In the genomic region with DNA sequence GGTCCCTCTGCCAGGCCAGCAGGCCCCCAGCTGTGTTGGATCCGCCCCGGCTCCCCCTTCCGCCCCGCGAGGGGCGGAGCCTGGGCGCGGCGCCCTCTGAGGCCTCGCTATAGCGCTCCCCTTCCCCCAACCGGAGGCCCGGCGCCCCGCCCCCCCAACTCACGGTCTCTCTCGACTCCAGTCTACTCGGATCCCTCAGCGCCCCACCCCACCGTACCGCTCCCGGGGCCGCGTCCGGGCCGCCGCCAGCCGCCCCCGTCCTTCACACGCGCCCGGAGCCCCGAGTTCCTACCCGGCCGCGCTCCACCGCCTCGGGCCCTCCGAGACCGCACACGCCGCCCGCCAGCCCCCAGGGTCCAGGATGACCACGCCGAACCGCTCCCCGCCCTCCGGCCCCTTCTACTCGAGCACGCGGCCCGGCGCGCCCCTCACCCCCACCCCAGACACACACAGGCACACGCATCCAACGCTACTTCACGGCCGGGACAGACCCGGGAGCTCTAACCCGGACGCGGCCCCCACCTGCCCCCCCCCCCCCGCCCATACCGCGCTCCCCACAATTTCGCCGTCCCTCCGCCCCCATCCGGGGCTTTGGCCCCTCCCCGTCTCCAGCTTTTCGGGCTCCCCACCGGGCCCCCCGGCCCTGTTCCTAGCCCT, we compare ENCODE assay signal across 8 cellular contexts. TPM values are rescaled to one million over a fixed set of nuclear protein-coding genes. Genes with fewer than 3 reads are reported as not detected.
A peak's percentile ranks its signal among the peaks of the same experiment; 100 is the strongest.
DNase-seq lines count a peak whose midpoint lies in the region; ATAC-seq and TF ChIP-seq lines count a peak whose summit lies in the region.

No MANE protein-coding gene starts in this region.

- H3K4me1 ChIP-seq in ascending aorta (peaks cover 16 to 28% of the 10 kb centered on the region in 2 donors), gastrocnemius medialis (peaks cover 38 to 47% of the 10 kb centered on the region in 2 donors)

- CTCF ChIA-PET in Calu3 (lab: Charles Lee): interaction anchor here (1.0 kb wide), 1 partner anchor 24 kb away, joined by 13 read pairs; no protein-coding TSS in a partner anchor

- H3K4me3 ChIP-seq in ascending aorta (peak overlapping the region; percentile 92 to 99), gastrocnemius medialis (peak overlapping the region; percentile 78 to 100 (median 98))

- H3K27me3 ChIP-seq in ascending aorta (no peaks in the 10 kb centered on the region), gastrocnemius medialis (no peaks in the 10 kb centered on the region)

- H3K27ac Mint-ChIP-seq in Calu3 (ENCODE audit: unreplicated experiment): peak overlapping the region; percentile 83
- peak overlapping the region; percentile 91 for H3K27ac Mint-ChIP-seq in T-helper 2 cell treated with Interferon-gamma antibody and Interleukin-4, amounts not matched to agents 5 μg/mL and 100 μg/mL, for 36 hours

- peaks cover 99% of the 10 kb centered on the region for H3K36me3 Mint-ChIP-seq in Calu3 (ENCODE audit: insufficient read depth, unreplicated experiment)
- peaks cover 59% of the 10 kb centered on the region for H3K36me3 Mint-ChIP-seq in T-helper 2 cell treated with Interferon-gamma antibody and Interleukin-4, amounts not matched to agents 5 μg/mL and 100 μg/mL, for 36 hours (ENCODE audit: low read depth)

- no peaks in the 10 kb centered on the region for H3K9me3 Mint-ChIP-seq in Calu3 (ENCODE audit: low read depth, unreplicated experiment)
- H3K9me3 Mint-ChIP-seq in T-helper 2 cell treated with Interferon-gamma antibody and Interleukin-4, amounts not matched to agents 5 μg/mL and 100 μg/mL, for 36 hours: no peaks in the 10 kb centered on the region

- no TSS peak for BruUV-seq in Calu3 (replicated peaks; lab: Mats Ljungman, UMichigan)

- peaks cover 10 to 28% of the 10 kb centered on the region in 2 donors for H3K36me3 ChIP-seq in ascending aorta
- H3K36me3 ChIP-seq in gastrocnemius medialis: peaks cover 0 to 29% of the 10 kb centered on the region in 2 donors

- DNase-seq in Calu3: peak; percentile 71
- peak; percentile 78 for DNase-seq in HuH-7.5 (ENCODE audit: low spot score)
- DNase-seq in T-helper 2 cell treated with Interferon-gamma antibody and Interleukin-4, amounts not matched to agents 5 μg/mL and 100 μg/mL, for 36 hours (ENCODE audit: low spot score): peak; percentile 80
- DNase-seq in ascending aorta (ENCODE audit: low spot score in 2 of 2): peak in 1 of 2 donors; percentile 87
- DNase-seq in hypothalamus (lab: John Stamatoyannopoulos, UW): peak in 41 of 51 donors; percentile 19 to 78 (median 52)
- peak; percentile 63 to 74 for DNase-seq in gastrocnemius medialis

- peaks cover 44% of the 10 kb centered on the region for H3K4me1 Mint-ChIP-seq in Calu3 (ENCODE audit: low read depth, unreplicated experiment)
- H3K4me1 Mint-ChIP-seq in T-helper 2 cell treated with Interferon-gamma antibody and Interleukin-4, amounts not matched to agents 5 μg/mL and 100 μg/mL, for 36 hours (ENCODE audit: low read depth): peaks cover 52% of the 10 kb centered on the region

- no peak for ATAC-seq in gastrocnemius medialis
- no peak for ATAC-seq in GM19351 (IDR thresholded peaks at IDR 0.05; ENCODE audit: unreplicated experiment)
- ATAC-seq in GM21515 (IDR thresholded peaks at IDR 0.05; ENCODE audit: unreplicated experiment): no peak

- H3K4me3 Mint-ChIP-seq in Calu3 (ENCODE audit: low read depth, unreplicated experiment): peak overlapping the region; percentile 85
- H3K4me3 Mint-ChIP-seq in T-helper 2 cell treated with Interferon-gamma antibody and Interleukin-4, amounts not matched to agents 5 μg/mL and 100 μg/mL, for 36 hours: peak overlapping the region; percentile 95

- no peaks in the 10 kb centered on the region for H3K9me3 ChIP-seq in ascending aorta
- no peaks in the 10 kb centered on the region for H3K9me3 ChIP-seq in gastrocnemius medialis

- peak; percentile 11 to 14 for TF ChIP-seq POLR2A in gastrocnemius medialis (IDR thresholded peaks at IDR 0.05)

- in situ Hi-C loops in gastrocnemius medialis (cut with MboI; ENCODE audit: low sequenced_read_pairs in 4 of 4): no loop called here

- intact Hi-C loops in Calu3 (cut with micrococcal nuclease; ENCODE audit: unreplicated experiment): no loop called here
- intact Hi-C loops in ascending aorta (cut with DNase I): loop anchor here (5.0 kb wide), 1 partner anchor 604 kb away; no protein-coding TSS in a partner anchor
- intact Hi-C loops in gastrocnemius medialis (cut with DNase I; ENCODE audit: low total_unique reads): loop anchor here (5.0 kb wide), 1 partner anchor 604 kb away; no protein-coding TSS in a partner anchor

- H3K27me3 Mint-ChIP-seq in Calu3 (ENCODE audit: unreplicated experiment): no peaks in the 10 kb centered on the region
- no peaks in the 10 kb centered on the region for H3K27me3 Mint-ChIP-seq in T-helper 2 cell treated with Interferon-gamma antibody and Interleukin-4, amounts not matched to agents 5 μg/mL and 100 μg/mL, for 36 hours (ENCODE audit: low read depth)

- TF ChIP-seq CTCF in Calu3 (IDR thresholded peaks at IDR 0.05; ENCODE audit: unreplicated experiment): no peak
- TF ChIP-seq CTCF in ascending aorta (IDR thresholded peaks at IDR 0.05): no peak
- TF ChIP-seq CTCF in gastrocnemius medialis (IDR thresholded peaks at IDR 0.05 in 4 of 5, conservative IDR thresholded peaks at IDR 0.05 in 1 of 5): no peak

- H3K27ac ChIP-seq in ascending aorta: peak overlapping the region; percentile 88 to 96
- peak overlapping the region; percentile 92 to 99 (median 95) for H3K27ac ChIP-seq in gastrocnemius medialis

RNA-seq across cellular contexts. Expression of a gene that starts 1.4 kb away (rescaled TPM):
- total RNA-seq in Calu3 (2022): 30.2 and 31.6 TPM in 2 replicates
- 13.3 TPM for total RNA-seq in ascending aorta
- total RNA-seq in gastrocnemius medialis: 10 to 100 TPM; 16.9 to 31.8 (median 24.1) TPM

RNA-seq across cellular contexts. Expression of a gene that starts 3.6 kb away (rescaled TPM):
- total RNA-seq in Calu3 (2022) (44.8 and 45.7 TPM in 2 replicates), ascending aorta (17.2 TPM), gastrocnemius medialis (10 to 100 TPM; 15.5 to 22.6 (median 20.5) TPM)

RNA-seq across cellular contexts. Expression of a gene that starts 4.4 kb away (rescaled TPM):
- 183 and 188 TPM in 2 replicates for total RNA-seq in Calu3 (2022)
- 422 TPM for total RNA-seq in ascending aorta
- total RNA-seq in gastrocnemius medialis: 100 to 1,000 TPM; 207 to 626 (median 258) TPM

RNA-seq across cellular contexts. Expression of a gene that starts 13.6 kb away (rescaled TPM):
- total RNA-seq in Calu3 (2022) (85.2 and 85.3 TPM in 2 replicates), ascending aorta (81.4 TPM), gastrocnemius medialis (100 to 1,000 TPM in 3 of 4 donors, 10 to 100 TPM in 1; 71.5 to 150 (median 111) TPM)

RNA-seq across cellular contexts. Expression of a gene that starts 14.1 kb away (rescaled TPM):
- total RNA-seq in Calu3 (2022): 20.3 and 21.3 TPM in 2 replicates
- 106 TPM for total RNA-seq in ascending aorta
- total RNA-seq in gastrocnemius medialis: 10 to 100 TPM; 13.3 to 52.7 (median 26.7) TPM
